Comparison of ENCODE assay signal across 8 cellular contexts in the genomic region with DNA sequence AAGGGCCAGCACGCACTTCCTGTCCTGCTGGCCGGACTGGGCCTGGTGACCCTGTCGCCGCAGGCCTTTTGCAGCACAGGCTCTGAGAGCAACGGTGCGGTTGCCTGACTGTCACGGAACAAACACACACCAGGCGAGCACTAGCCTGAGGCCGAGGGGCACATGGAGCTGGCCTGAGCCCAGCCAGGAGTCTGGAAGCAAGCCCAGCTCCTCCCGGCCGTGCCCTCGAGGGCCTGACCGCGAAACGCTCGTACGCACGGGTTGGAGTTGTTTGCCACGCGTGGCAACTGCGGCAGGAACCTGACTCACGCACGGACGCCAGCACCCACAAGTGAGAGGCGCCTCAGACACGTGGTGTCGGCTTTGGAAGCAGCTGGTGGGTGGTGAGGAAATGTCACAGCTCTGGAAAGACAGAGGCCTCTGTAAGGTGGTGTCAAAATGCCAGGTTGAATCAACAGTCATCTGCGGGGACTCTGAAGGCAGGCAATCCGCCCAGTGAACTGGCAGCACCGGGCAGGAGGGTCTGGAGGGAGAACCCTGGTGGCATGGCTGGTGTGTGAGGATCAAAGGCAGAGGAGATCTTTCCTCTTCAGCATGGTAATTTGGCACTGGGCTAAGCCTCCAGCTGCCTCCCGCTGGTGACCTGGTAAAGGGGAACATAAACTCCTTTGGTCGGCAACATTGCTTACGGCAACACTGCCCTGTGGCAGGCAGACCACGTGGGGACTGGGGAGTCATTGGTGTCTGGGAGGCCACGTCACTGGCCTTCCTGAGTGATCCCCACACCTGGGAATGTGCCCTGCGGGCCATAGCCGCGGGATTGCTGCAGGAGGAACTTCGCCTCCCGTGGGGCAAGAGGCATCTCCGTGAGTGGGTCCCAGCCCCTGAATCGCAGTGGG.
DNase-seq lines count a peak whose midpoint lies in the region; ATAC-seq lines count a peak whose summit lies in the region.

No MANE protein-coding gene starts in this region.

- DNase-seq in GM03348 (ENCODE audit: low spot score) (peak; percentile 10), RKO (ENCODE audit: low spot score) (peak; percentile 24), cerebellar cortex (ENCODE audit: low spot score) (peak; percentile 9), LoVo (ENCODE audit: low spot score) (no peak), GM19240 (ENCODE audit: insufficient read length, low spot score) (no peak)
- DNase-seq in stimulated activated CD4-positive, alpha-beta T cell treated with anti-CD3 and anti-CD28 coated beads, Interleukin-2, amount 100 ng/mL, for 24 hours: peak; percentile 61 to 66

- no peak for ATAC-seq in HG02970 (IDR thresholded peaks at IDR 0.05; ENCODE audit: low FRiP score, unreplicated experiment)
- ATAC-seq in GM19328 (IDR thresholded peaks at IDR 0.05; ENCODE audit: unreplicated experiment): no peak

Comparison
In these comparisons a context has a peak if more than half of its experiments do, and no peak if none do; other contexts are left out.
1. DNase-seq: peak in GM03348 (single experiment), RKO (single experiment), cerebellar cortex (single experiment) and stimulated activated CD4-positive, alpha-beta T cell treated with anti-CD3 and anti-CD28 coated beads, Interleukin-2, amount 100 ng/mL, for 24 hours (2 of 2); none in LoVo (single experiment) and GM19240 (single experiment).